1 cellular context compared by ENCODE assay signal in genomic region chr3:8156138-8156537, GRCh38.
TF ChIP-seq lines count a peak whose summit lies in the region.

No MANE protein-coding gene starts in this region.

TF ChIP-seq in SK-N-SH treated with all-trans-retinoic acid at 6 μM for 48 hours, 23 proteins besides CTCF, POLR2A, EP300 and RAD21 (continued from another document):
- TF ChIP-seq, protein P1, sequence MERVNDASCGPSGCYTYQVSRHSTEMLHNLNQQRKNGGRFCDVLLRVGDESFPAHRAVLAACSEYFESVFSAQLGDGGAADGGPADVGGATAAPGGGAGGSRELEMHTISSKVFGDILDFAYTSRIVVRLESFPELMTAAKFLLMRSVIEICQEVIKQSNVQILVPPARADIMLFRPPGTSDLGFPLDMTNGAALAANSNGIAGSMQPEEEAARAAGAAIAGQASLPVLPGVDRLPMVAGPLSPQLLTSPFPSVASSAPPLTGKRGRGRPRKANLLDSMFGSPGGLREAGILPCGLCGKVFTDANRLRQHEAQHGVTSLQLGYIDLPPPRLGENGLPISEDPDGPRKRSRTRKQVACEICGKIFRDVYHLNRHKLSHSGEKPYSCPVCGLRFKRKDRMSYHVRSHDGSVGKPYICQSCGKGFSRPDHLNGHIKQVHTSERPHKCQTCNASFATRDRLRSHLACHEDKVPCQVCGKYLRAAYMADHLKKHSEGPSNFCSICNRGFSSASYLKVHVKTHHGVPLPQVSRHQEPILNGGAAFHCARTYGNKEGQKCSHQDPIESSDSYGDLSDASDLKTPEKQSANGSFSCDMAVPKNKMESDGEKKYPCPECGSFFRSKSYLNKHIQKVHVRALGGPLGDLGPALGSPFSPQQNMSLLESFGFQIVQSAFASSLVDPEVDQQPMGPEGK (CRISPR knock-in tag; IDR thresholded peaks at IDR 0.05; ENCODE audit: borderline replicate concordance) = no peak
- TF ChIP-seq ZNF70 (CRISPR knock-in tag; IDR thresholded peaks at IDR 0.05) (no peak), POU6F1 (CRISPR knock-in tag; IDR thresholded peaks at IDR 0.05; ENCODE audit: borderline replicate concordance, low read depth) (no peak), ZNF565 (CRISPR knock-in tag; conservative IDR thresholded peaks at IDR 0.05; ENCODE audit: low read depth) (no peak), ZFP3 (CRISPR knock-in tag; IDR thresholded peaks at IDR 0.05) (no peak), TCF4 (CRISPR knock-in tag; IDR thresholded peaks at IDR 0.05; ENCODE audit: borderline replicate concordance) (no peak), CSDC2 (CRISPR knock-in tag; IDR thresholded peaks at IDR 0.05) (no peak), TOX (CRISPR knock-in tag; IDR thresholded peaks at IDR 0.05; ENCODE audit: borderline replicate concordance) (no peak)
- TF ChIP-seq, protein P2, sequence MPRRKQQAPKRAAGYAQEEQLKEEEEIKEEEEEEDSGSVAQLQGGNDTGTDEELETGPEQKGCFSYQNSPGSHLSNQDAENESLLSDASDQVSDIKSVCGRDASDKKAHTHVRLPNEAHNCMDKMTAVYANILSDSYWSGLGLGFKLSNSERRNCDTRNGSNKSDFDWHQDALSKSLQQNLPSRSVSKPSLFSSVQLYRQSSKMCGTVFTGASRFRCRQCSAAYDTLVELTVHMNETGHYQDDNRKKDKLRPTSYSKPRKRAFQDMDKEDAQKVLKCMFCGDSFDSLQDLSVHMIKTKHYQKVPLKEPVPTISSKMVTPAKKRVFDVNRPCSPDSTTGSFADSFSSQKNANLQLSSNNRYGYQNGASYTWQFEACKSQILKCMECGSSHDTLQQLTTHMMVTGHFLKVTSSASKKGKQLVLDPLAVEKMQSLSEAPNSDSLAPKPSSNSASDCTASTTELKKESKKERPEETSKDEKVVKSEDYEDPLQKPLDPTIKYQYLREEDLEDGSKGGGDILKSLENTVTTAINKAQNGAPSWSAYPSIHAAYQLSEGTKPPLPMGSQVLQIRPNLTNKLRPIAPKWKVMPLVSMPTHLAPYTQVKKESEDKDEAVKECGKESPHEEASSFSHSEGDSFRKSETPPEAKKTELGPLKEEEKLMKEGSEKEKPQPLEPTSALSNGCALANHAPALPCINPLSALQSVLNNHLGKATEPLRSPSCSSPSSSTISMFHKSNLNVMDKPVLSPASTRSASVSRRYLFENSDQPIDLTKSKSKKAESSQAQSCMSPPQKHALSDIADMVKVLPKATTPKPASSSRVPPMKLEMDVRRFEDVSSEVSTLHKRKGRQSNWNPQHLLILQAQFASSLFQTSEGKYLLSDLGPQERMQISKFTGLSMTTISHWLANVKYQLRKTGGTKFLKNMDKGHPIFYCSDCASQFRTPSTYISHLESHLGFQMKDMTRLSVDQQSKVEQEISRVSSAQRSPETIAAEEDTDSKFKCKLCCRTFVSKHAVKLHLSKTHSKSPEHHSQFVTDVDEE (CRISPR knock-in tag; IDR thresholded peaks at IDR 0.05) = no peak
- TF ChIP-seq, protein P3, sequence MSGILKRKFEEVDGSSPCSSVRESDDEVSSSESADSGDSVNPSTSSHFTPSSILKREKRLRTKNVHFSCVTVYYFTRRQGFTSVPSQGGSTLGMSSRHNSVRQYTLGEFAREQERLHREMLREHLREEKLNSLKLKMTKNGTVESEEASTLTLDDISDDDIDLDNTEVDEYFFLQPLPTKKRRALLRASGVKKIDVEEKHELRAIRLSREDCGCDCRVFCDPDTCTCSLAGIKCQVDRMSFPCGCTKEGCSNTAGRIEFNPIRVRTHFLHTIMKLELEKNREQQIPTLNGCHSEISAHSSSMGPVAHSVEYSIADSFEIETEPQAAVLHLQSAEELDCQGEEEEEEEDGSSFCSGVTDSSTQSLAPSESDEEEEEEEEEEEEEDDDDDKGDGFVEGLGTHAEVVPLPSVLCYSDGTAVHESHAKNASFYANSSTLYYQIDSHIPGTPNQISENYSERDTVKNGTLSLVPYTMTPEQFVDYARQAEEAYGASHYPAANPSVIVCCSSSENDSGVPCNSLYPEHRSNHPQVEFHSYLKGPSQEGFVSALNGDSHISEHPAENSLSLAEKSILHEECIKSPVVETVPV (CRISPR knock-in tag; IDR thresholded peaks at IDR 0.05) = no peak
